ENCODE assay signal across 8 cellular contexts in genomic region chr14:105315211-105315721, GRCh38. TPM values are rescaled to one million over a fixed set of nuclear protein-coding genes. Genes with fewer than 3 reads are reported as not detected.
DNase-seq lines count a peak whose midpoint lies in the region; ATAC-seq, FAIRE-seq and TF ChIP-seq lines count a peak whose summit lies in the region.

No MANE protein-coding gene starts in this region.

- H3K27me3 Mint-ChIP-seq in stimulated activated memory B cell treated with anti-CD40 and anti-IgM and Interleukin-4, amounts not matched to agents 10 μg/mL and 1 μg/mL and 100 μg/mL, for 72 hours: no peaks in the 10 kb centered on the region

- peak; percentile 13 for ATAC-seq in GM19035 (IDR thresholded peaks at IDR 0.05; ENCODE audit: unreplicated experiment)
- ATAC-seq in stimulated activated memory B cell treated with anti-CD40 and anti-IgM and Interleukin-4, amounts not matched to agents 10 μg/mL and 1 μg/mL and 100 μg/mL, for 72 hours: peak; percentile 31

- H3K27ac Mint-ChIP-seq in stimulated activated memory B cell treated with anti-CD40 and anti-IgM and Interleukin-4, amounts not matched to agents 10 μg/mL and 1 μg/mL and 100 μg/mL, for 72 hours: peak overlapping the region; percentile 64

- no peak overlapping the region for H3K27ac ChIP-seq in HL-60 (replicated peaks)

- H3K9me3 Mint-ChIP-seq in stimulated activated memory B cell treated with anti-CD40 and anti-IgM and Interleukin-4, amounts not matched to agents 10 μg/mL and 1 μg/mL and 100 μg/mL, for 72 hours: no peaks in the 10 kb centered on the region

- H3K4me1 Mint-ChIP-seq in stimulated activated memory B cell treated with anti-CD40 and anti-IgM and Interleukin-4, amounts not matched to agents 10 μg/mL and 1 μg/mL and 100 μg/mL, for 72 hours: peaks cover 38% of the 10 kb centered on the region

- H3K36me3 ChIP-seq in bronchial epithelial cell (ENCODE audit: control insufficient read depth, insufficient read depth, low read length): no peaks in the 10 kb centered on the region

- H3K4me3 ChIP-seq in HL-60 (replicated peaks; ENCODE audit: insufficient read depth, low read length): peak overlapping the region; percentile 64
- peak overlapping the region; percentile 71 for H3K4me3 ChIP-seq in bronchial epithelial cell (ENCODE audit: low read depth, low read length)

- no peak for FAIRE-seq in bronchial epithelial cell (lab: Jason Lieb, UNC)

- peak overlapping the region; percentile 93 for H3K4me3 Mint-ChIP-seq in stimulated activated memory B cell treated with anti-CD40 and anti-IgM and Interleukin-4, amounts not matched to agents 10 μg/mL and 1 μg/mL and 100 μg/mL, for 72 hours

- TF ChIP-seq CTCF in HL-60 (IDR thresholded peaks at IDR 0.05; ENCODE audit: insufficient read depth, low read length) (no peak), bronchial epithelial cell (IDR thresholded peaks at IDR 0.05; ENCODE audit: insufficient read depth, low read length, severe bottlenecking) (no peak), GM13977 (IDR thresholded peaks at IDR 0.05; ENCODE audit: extremely low read depth, insufficient read depth, missing control alignments) (no peak)

- in situ Hi-C loops in GM13977 (cut with MboI; ENCODE audit: low pct_unique_long_range_greater_than_20kb, low sequenced_read_pairs, unreplicated experiment): no loop called here

- DNase-seq in 8988T: peak; percentile 53
- DNase-seq in HL-60 (ENCODE audit: low read depth in 1 of 2, low spot score in 1 of 2): no peak
- peak; percentile 55 for DNase-seq in T-helper 22 cell (ENCODE audit: low read depth)
- peak; percentile 20 for DNase-seq in bronchial epithelial cell (ENCODE audit: low read depth)
- DNase-seq in kidney glomerular epithelial cell (lab: John Stamatoyannopoulos, UW): peak; percentile 22
- DNase-seq in GM13977 (ENCODE audit: low spot score): no peak

- H3K27me3 ChIP-seq in HL-60 (ENCODE audit: insufficient read depth, poor library complexity, severe bottlenecking): no peaks in the 10 kb centered on the region
- H3K27me3 ChIP-seq in bronchial epithelial cell (ENCODE audit: control insufficient read depth, insufficient read depth, low read length): no peaks in the 10 kb centered on the region

- H3K36me3 Mint-ChIP-seq in stimulated activated memory B cell treated with anti-CD40 and anti-IgM and Interleukin-4, amounts not matched to agents 10 μg/mL and 1 μg/mL and 100 μg/mL, for 72 hours: no peaks in the 10 kb centered on the region

RNA-seq across cellular contexts. Expression of gene PACS2, which starts 0.7 kb away (rescaled TPM):
- 42.4 and 43.1 TPM in 2 replicates for total RNA-seq in bronchial epithelial cell

RNA-seq across cellular contexts. Expression of gene BRF1, which starts 14.5 kb away (rescaled TPM):
- 22.3 and 24.0 TPM in 2 replicates for total RNA-seq in bronchial epithelial cell

Comparison
In these comparisons a context has a peak if more than half of its experiments do, and no peak if none do; other contexts are left out.
1. DNase-seq: peak in 8988T (single experiment), T-helper 22 cell (single experiment), bronchial epithelial cell (single experiment) and kidney glomerular epithelial cell (single experiment); none in HL-60 (0 of 2) and GM13977 (single experiment).